In the genomic region with DNA sequence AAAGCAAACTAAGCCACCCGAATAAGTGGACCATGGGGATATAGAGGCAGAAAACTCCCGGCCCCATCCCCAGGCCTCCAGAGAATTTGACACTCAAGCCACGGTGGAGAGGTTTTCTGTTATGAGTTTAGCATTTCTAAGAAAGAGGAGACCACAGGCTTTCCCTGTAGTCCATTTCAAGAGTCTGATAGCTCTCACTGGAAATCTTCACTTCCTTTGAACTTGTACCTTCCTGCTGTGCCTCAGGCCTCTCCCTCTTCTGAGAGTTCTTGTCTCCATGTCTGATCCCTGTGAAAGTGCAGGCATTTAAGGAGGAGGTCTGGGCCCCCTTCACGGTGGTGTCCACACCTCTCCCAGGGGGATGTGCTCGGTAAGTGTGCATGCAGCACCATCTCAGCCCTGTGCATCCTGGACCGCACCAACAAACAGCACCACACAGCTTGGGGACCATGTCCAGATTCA, we compare ENCODE assay signal across 12 cellular contexts.
DNase-seq lines count a peak whose midpoint lies in the region; ATAC-seq and TF ChIP-seq lines count a peak whose summit lies in the region.
"Had no signal": no experiment of that assay in that cellular context is flagged by ENCODE, and none has a peak within 500 bp of the region (broad histone marks: within the 10 kb centered on the region; RNA-seq: fewer than 3 reads in every experiment).

No MANE protein-coding gene starts in this region.

- DNase-seq in activated T-cell treated with anti-CD3 and anti-CD28 coated beads, Interleukin-2, amount 50 U/mL, for 4 hours: no peak
- no peak for DNase-seq in activated T-cell treated with anti-CD3 and anti-CD28 coated beads, Interleukin-2, amount 50 U/mL, for 1 hour
- DNase-seq in activated T-cell treated with anti-CD3 and anti-CD28 coated beads, Interleukin-2, amount 50 U/mL, for 72 hours: peak; percentile 45 to 50
- no peak for DNase-seq in stimulated activated naive CD8-positive, alpha-beta T cell treated with anti-CD3 and anti-CD28 coated beads, Interleukin-15, Interleukin-2, amounts not matched to agents 100 U/mL and 50 U/mL, for 24 hours
- DNase-seq in stomach (no peak), foreskin fibroblast (no peak)
- DNase-seq: posterior cingulate gyrus, WERI-Rb-1 had no signal

- intact Hi-C loops in stomach (cut with DNase I; ENCODE audit: low total_unique reads): no loop called here

- H3K9me3 ChIP-seq in stomach: no peaks in the 10 kb centered on the region

- H3K36me3 ChIP-seq in stomach: no peaks in the 10 kb centered on the region
- H3K36me3 ChIP-seq: WERI-Rb-1 had no signal

- no peak overlapping the region for H3K27ac ChIP-seq in stomach
- H3K27ac ChIP-seq: HL-60, WERI-Rb-1 had no signal

- peaks cover 20% of the 10 kb centered on the region for H3K36me3 Mint-ChIP-seq in activated T-cell treated with anti-CD3 and anti-CD28 coated beads, Interleukin-2, amount 50 U/mL, for 4 hours (ENCODE audit: insufficient read depth)
- H3K36me3 Mint-ChIP-seq in IgD-negative memory B cell: peaks cover 2% of the 10 kb centered on the region
- H3K36me3 Mint-ChIP-seq in activated T-cell treated with anti-CD3 and anti-CD28 coated beads, Interleukin-2, amount 50 U/mL, for 72 hours (ENCODE audit: insufficient read depth in 2 of 2): peaks cover 12 to 17% of the 10 kb centered on the region in 2 donors

- H3K4me3 ChIP-seq in stomach: no peak overlapping the region
- no peak overlapping the region for H3K4me3 ChIP-seq in foreskin fibroblast (ENCODE audit: low read depth in 1 of 2, low read length in 2 of 2)

- peak in 1 of 2 donors; percentile 18 for ATAC-seq in activated T-cell treated with anti-CD3 and anti-CD28 coated beads, Interleukin-2, amount 50 U/mL, for 4 hours
- peak; percentile 60 to 65 for ATAC-seq in activated T-cell treated with anti-CD3 and anti-CD28 coated beads, Interleukin-2, amount 50 U/mL, for 72 hours (replicated peaks in 1 of 2)
- ATAC-seq in stimulated activated naive CD8-positive, alpha-beta T cell treated with anti-CD3 and anti-CD28 coated beads, Interleukin-15, Interleukin-2, amounts not matched to agents 100 U/mL and 50 U/mL, for 24 hours: peak; percentile 34
- no peak for ATAC-seq in GM18868 (IDR thresholded peaks at IDR 0.05; ENCODE audit: unreplicated experiment)
- ATAC-seq: esophagus mucosa had no signal

- TF ChIP-seq CTCF in stomach (IDR thresholded peaks at IDR 0.05) (no peak), foreskin fibroblast (IDR thresholded peaks at IDR 0.05; ENCODE audit: low read depth, low read length) (no peak)

- no peaks in the 10 kb centered on the region for H3K9me3 Mint-ChIP-seq in activated T-cell treated with anti-CD3 and anti-CD28 coated beads, Interleukin-2, amount 50 U/mL, for 4 hours
- no peaks in the 10 kb centered on the region for H3K9me3 Mint-ChIP-seq in IgD-negative memory B cell
- no peaks in the 10 kb centered on the region for H3K9me3 Mint-ChIP-seq in activated T-cell treated with anti-CD3 and anti-CD28 coated beads, Interleukin-2, amount 50 U/mL, for 72 hours

- TF ChIP-seq POLR2A in stomach (IDR thresholded peaks at IDR 0.05): no peak

- H3K27ac Mint-ChIP-seq in IgD-negative memory B cell: peak overlapping the region; percentile 25 to 94 (median 77)
- H3K27ac Mint-ChIP-seq in activated T-cell treated with anti-CD3 and anti-CD28 coated beads, Interleukin-2, amount 50 U/mL, for 72 hours: peak overlapping the region; percentile 90

- no peaks in the 10 kb centered on the region for H3K27me3 ChIP-seq in stomach

- peaks cover 85% of the 10 kb centered on the region for H3K4me1 Mint-ChIP-seq in activated T-cell treated with anti-CD3 and anti-CD28 coated beads, Interleukin-2, amount 50 U/mL, for 4 hours (ENCODE audit: low read depth)
- H3K4me1 Mint-ChIP-seq in IgD-negative memory B cell: peaks cover 48 to 82% (median 52%) of the 10 kb centered on the region in 3 donors
- peaks cover 89% of the 10 kb centered on the region for H3K4me1 Mint-ChIP-seq in activated T-cell treated with anti-CD3 and anti-CD28 coated beads, Interleukin-2, amount 50 U/mL, for 72 hours (ENCODE audit: low read depth)

- H3K4me1 ChIP-seq in stomach: peaks cover 0 to 15% (median 7%) of the 10 kb centered on the region in 4 donors

- no peak for TF ChIP-seq EP300 in stomach (IDR thresholded peaks at IDR 0.05)

- H3K27me3 Mint-ChIP-seq in activated T-cell treated with anti-CD3 and anti-CD28 coated beads, Interleukin-2, amount 50 U/mL, for 4 hours (ENCODE audit: low read depth): no peaks in the 10 kb centered on the region
- H3K27me3 Mint-ChIP-seq in IgD-negative memory B cell: no peaks in the 10 kb centered on the region
- H3K27me3 Mint-ChIP-seq in activated T-cell treated with anti-CD3 and anti-CD28 coated beads, Interleukin-2, amount 50 U/mL, for 72 hours (ENCODE audit: low read depth): no peaks in the 10 kb centered on the region

- WGBS in stomach, 5 donors: 53 to 72% (median 71%) methylated on average over 6 of the region's 6 CpGs

- H3K4me3 Mint-ChIP-seq in activated T-cell treated with anti-CD3 and anti-CD28 coated beads, Interleukin-2, amount 50 U/mL, for 4 hours: peak overlapping the region; percentile 70
- H3K4me3 Mint-ChIP-seq in IgD-negative memory B cell: peak overlapping the region; percentile 23 to 91 (median 65)
- H3K4me3 Mint-ChIP-seq in activated T-cell treated with anti-CD3 and anti-CD28 coated beads, Interleukin-2, amount 50 U/mL, for 72 hours: peak overlapping the region; percentile 80 to 83

Comparison
In these comparisons a context has a peak if more than half of its experiments do, and no peak if none do; other contexts are left out.
1. DNase-seq: peak in activated T-cell treated with anti-CD3 and anti-CD28 coated beads, Interleukin-2, amount 50 U/mL, for 72 hours (2 of 2); none in activated T-cell treated with anti-CD3 and anti-CD28 coated beads, Interleukin-2, amount 50 U/mL, for 4 hours (single experiment), activated T-cell treated with anti-CD3 and anti-CD28 coated beads, Interleukin-2, amount 50 U/mL, for 1 hour (single experiment), stimulated activated naive CD8-positive, alpha-beta T cell treated with anti-CD3 and anti-CD28 coated beads, Interleukin-15, Interleukin-2, amounts not matched to agents 100 U/mL and 50 U/mL, for 24 hours (single experiment), stomach (single experiment) and foreskin fibroblast (0 of 2).
2. Peak in every context shown above with its lines, with median percentiles within 50 percentile points of each other: H3K4me3 Mint-ChIP-seq.